Comparison of ENCODE assay signal across 8 cellular contexts in genomic region chr2:20106746-20107145, GRCh38. TPM values are rescaled to one million over a fixed set of nuclear protein-coding genes. Genes with fewer than 3 reads are reported as not detected.
DNase-seq lines count a peak whose midpoint lies in the region; TF ChIP-seq lines count a peak whose summit lies in the region.

No MANE protein-coding gene starts in this region.

- H3K27ac Mint-ChIP-seq in activated CD4-positive, alpha-beta T cell treated with anti-CD3 and anti-CD28 coated beads, Interleukin-2, amount 10 ng/mL, durations not matched to agents 7 days and 5 days = no peak overlapping the region

- H3K4me3 ChIP-seq in esophagus squamous epithelium (peak overlapping the region in 3 of 4 donors; percentile 18 to 53 (median 31)), parathyroid adenoma (ENCODE audit: low read depth, low read length) (peak overlapping the region; percentile 17)
- H3K4me3 ChIP-seq in effector memory CD4-positive, alpha-beta T cell (ENCODE audit: insufficient read depth, low read depth, low read length, poor library complexity, severe bottlenecking) = no peak overlapping the region

- peak overlapping the region; percentile 93 for H2AFZ ChIP-seq in parathyroid adenoma

- H3K4me1 ChIP-seq in ES-I3 (ENCODE audit: insufficient read depth, low read length) = peaks cover 3% of the 10 kb centered on the region; the same call in 1 of the 2 replicates
- H3K4me1 ChIP-seq in esophagus squamous epithelium = peaks cover 9 to 69% (median 11%) of the 10 kb centered on the region in 3 donors
- no peaks in the 10 kb centered on the region for H3K4me1 ChIP-seq in parathyroid adenoma
- no peaks in the 10 kb centered on the region for H3K4me1 ChIP-seq in effector memory CD4-positive, alpha-beta T cell (ENCODE audit: control insufficient read depth, insufficient read depth, low read length, poor library complexity, severe bottlenecking)

- H3K4me1 Mint-ChIP-seq in activated CD4-positive, alpha-beta T cell treated with anti-CD3 and anti-CD28 coated beads, Interleukin-2, amount 10 ng/mL, durations not matched to agents 7 days and 5 days = peaks cover 8% of the 10 kb centered on the region

- 10 to 52% methylated on average over 12 to 17 of the region's 34 CpGs for WGBS in esophagus squamous epithelium, 2 donors

- H3K27ac ChIP-seq in esophagus squamous epithelium = peak overlapping the region in 3 of 4 donors; percentile 23 to 55 (median 51)
- H3K27ac ChIP-seq in parathyroid adenoma = no peak overlapping the region
- H3K27ac ChIP-seq in effector memory CD4-positive, alpha-beta T cell (ENCODE audit: insufficient read depth, low read length, poor library complexity, severe bottlenecking) = no peak overlapping the region

- H3K9me3 Mint-ChIP-seq in activated CD4-positive, alpha-beta T cell treated with anti-CD3 and anti-CD28 coated beads, Interleukin-2, amount 10 ng/mL, durations not matched to agents 7 days and 5 days = peaks cover 11% of the 10 kb centered on the region

- POLR2A ChIA-PET in activated CD4-positive, alpha-beta T cell treated with anti-CD3 and anti-CD28 coated beads, Interleukin-2, amount 10 ng/mL, durations not matched to agents 7 days and 5 days (lab: Charles Lee) = no interaction called here

- H3K27me3 ChIP-seq in esophagus squamous epithelium (peaks cover 0 to 10% (median 0%) of the 10 kb centered on the region in 4 donors), parathyroid adenoma (ENCODE audit: control insufficient read depth, insufficient read depth, low read length) (no peaks in the 10 kb centered on the region)
- H3K27me3 ChIP-seq in effector memory CD4-positive, alpha-beta T cell (replicated peaks; ENCODE audit: control insufficient read depth, insufficient read depth, low read length, poor library complexity, severe bottlenecking) = no peaks in the 10 kb centered on the region

- H3K79me2 ChIP-seq in parathyroid adenoma = no peaks in the 10 kb centered on the region

- peak overlapping the region; percentile 36 for H3K4me2 ChIP-seq in parathyroid adenoma (ENCODE audit: low read length)

- TF ChIP-seq POLR2A in esophagus squamous epithelium (IDR thresholded peaks at IDR 0.05) = no peak

- peak overlapping the region; percentile 37 for H3K4me3 Mint-ChIP-seq in activated CD4-positive, alpha-beta T cell treated with anti-CD3 and anti-CD28 coated beads, Interleukin-2, amount 10 ng/mL, durations not matched to agents 7 days and 5 days

- H3K36me3 ChIP-seq in ES-I3 (ENCODE audit: insufficient read depth, low read length) (no peaks in the 10 kb centered on the region), esophagus squamous epithelium (no peaks in the 10 kb centered on the region), parathyroid adenoma (ENCODE audit: control insufficient read depth, insufficient read depth, low read length) (no peaks in the 10 kb centered on the region)
- no peaks in the 10 kb centered on the region for H3K36me3 ChIP-seq in effector memory CD4-positive, alpha-beta T cell (ENCODE audit: control insufficient read depth, insufficient read depth, low read length)

- H3K36me3 Mint-ChIP-seq in activated CD4-positive, alpha-beta T cell treated with anti-CD3 and anti-CD28 coated beads, Interleukin-2, amount 10 ng/mL, durations not matched to agents 7 days and 5 days (ENCODE audit: low read depth) = no peaks in the 10 kb centered on the region

- DNase-seq in activated CD4-positive, alpha-beta T cell treated with anti-CD3 and anti-CD28 coated beads, Interleukin-2, amount 10 ng/mL, durations not matched to agents 7 days and 5 days = peak; percentile 7
- DNase-seq in esophagus squamous epithelium (lab: John Stamatoyannopoulos, UW) (no peak), NCI-H510A (lab: John Stamatoyannopoulos, UW) (no peak), LoVo (ENCODE audit: low spot score) (no peak), Kasumi-1 (lab: John Stamatoyannopoulos, UW) (no peak)
- no peak for DNase-seq in effector memory CD4-positive, alpha-beta T cell

- H3K27me3 Mint-ChIP-seq in activated CD4-positive, alpha-beta T cell treated with anti-CD3 and anti-CD28 coated beads, Interleukin-2, amount 10 ng/mL, durations not matched to agents 7 days and 5 days = peaks cover 18% of the 10 kb centered on the region

- H3K9me3 ChIP-seq in ES-I3 (ENCODE audit: control insufficient read depth, insufficient read depth, low read length) (peaks cover 6% of the 10 kb centered on the region), esophagus squamous epithelium (peaks cover 0 to 9% (median 0%) of the 10 kb centered on the region in 3 donors), parathyroid adenoma (ENCODE audit: control insufficient read depth, low read length) (no peaks in the 10 kb centered on the region)
- no peaks in the 10 kb centered on the region for H3K9me3 ChIP-seq in effector memory CD4-positive, alpha-beta T cell (ENCODE audit: control insufficient read depth, low read length)

- H3K9ac ChIP-seq in ES-I3 (ENCODE audit: low read depth, low read length) (peak overlapping the region; percentile 56; the same call in 1 of the 2 replicates), parathyroid adenoma (no peak overlapping the region)

- TF ChIP-seq CTCF in esophagus squamous epithelium (IDR thresholded peaks at IDR 0.05) = peak in 5 of 6 experiments; percentile 51 to 82 (median 64)
- peak; percentile 68 for TF ChIP-seq CTCF in parathyroid adenoma (IDR thresholded peaks at IDR 0.05)

- intact Hi-C loops in esophagus squamous epithelium (cut with DNase I) = no loop called here

- CTCF ChIA-PET in activated CD4-positive, alpha-beta T cell treated with anti-CD3 and anti-CD28 coated beads, Interleukin-2, amount 10 ng/mL, durations not matched to agents 7 days and 5 days (lab: Charles Lee) = interaction anchor here (1.2 kb wide), 1 partner anchor 11 kb away, joined by 3 read pairs; no protein-coding TSS in a partner anchor

RNA-seq across cellular contexts. Expression of gene LAPTM4A, which starts 55.3 kb away (rescaled TPM):
- 10 to 100 TPM; 26.3 to 52.1 TPM for total RNA-seq in activated CD4-positive, alpha-beta T cell treated with anti-CD3 and anti-CD28 coated beads, Interleukin-2, amount 10 ng/mL, durations not matched to agents 7 days and 5 days
- total RNA-seq in esophagus squamous epithelium = 100 to 1,000 TPM in 2 of 4 donors, 10 to 100 TPM in 2; 71.0 to 144 (median 98.2) TPM

Comparison
In these comparisons a context has a peak if more than half of its experiments do, and no peak if none do; other contexts are left out.
1. H3K27ac ChIP-seq: peak in esophagus squamous epithelium (3 of 4); none in parathyroid adenoma (single experiment) and effector memory CD4-positive, alpha-beta T cell (single experiment).